In genomic region chr1:3139451-3139852, GRCh38 we compare ENCODE assay signal across 1 cellular context.
TF ChIP-seq lines count a peak whose summit lies in the region.

No MANE protein-coding gene starts in this region.

TF ChIP-seq in GM23338, 12 proteins besides CTCF, POLR2A, EP300 and RAD21 (continued from another document):
- TF ChIP-seq ZNF462 (CRISPR knock-in tag; IDR thresholded peaks at IDR 0.05): no peak
